In genomic region chr7:107746006-107746405, GRCh38 we compare ENCODE assay signal across 11 cellular contexts. TPM values are rescaled to one million over a fixed set of nuclear protein-coding genes. Genes with fewer than 3 reads are reported as not detected.
DNase-seq lines count a peak whose midpoint lies in the region; TF ChIP-seq lines count a peak whose summit lies in the region.
"Had no signal": no experiment of that assay in that cellular context is flagged by ENCODE, and none has a peak within 500 bp of the region (broad histone marks: within the 10 kb centered on the region; RNA-seq: fewer than 3 reads in every experiment).

No MANE protein-coding gene starts in this region.

- H3K9me3 ChIP-seq in MM.1S (replicated peaks; ENCODE audit: insufficient read depth, low read length) = no peaks in the 10 kb centered on the region

- peaks cover 71% of the 10 kb centered on the region for H3K79me2 ChIP-seq in MM.1S (ENCODE audit: low read length)

- no peak overlapping the region for H3K27ac ChIP-seq in MM.1S (ENCODE audit: low read length)

- H3K4me1 ChIP-seq in MM.1S (ENCODE audit: low read length) = peaks cover 23% of the 10 kb centered on the region

- H3K9ac ChIP-seq in MM.1S (ENCODE audit: low read length) = no peak overlapping the region

- no peak overlapping the region for H3K4me3 ChIP-seq in MM.1S (ENCODE audit: low read length)

- peaks cover 46% of the 10 kb centered on the region for H4K20me1 ChIP-seq in MM.1S (ENCODE audit: insufficient read depth, low read length)

- no peaks in the 10 kb centered on the region for H3K27me3 ChIP-seq in MM.1S (replicated peaks; ENCODE audit: insufficient read depth, low read length)

- TF ChIP-seq CTCF in MM.1S (IDR thresholded peaks at IDR 0.05; ENCODE audit: low read length) (no peak), chondrocyte (IDR thresholded peaks at IDR 0.05) (no peak), neural crest cell (conservative IDR thresholded peaks at IDR 0.05) (no peak)

- H3K27me3 Mint-ChIP-seq in chondrocyte (ENCODE audit: low read depth) (no peaks in the 10 kb centered on the region), neural crest cell (ENCODE audit: low read depth) (peaks cover 2% of the 10 kb centered on the region)

- H3F3A ChIP-seq in MM.1S (ENCODE audit: insufficient read depth, low read length) = peaks cover 19% of the 10 kb centered on the region

- peak overlapping the region; percentile 85 for H3K4me2 ChIP-seq in MM.1S (ENCODE audit: low read depth, low read length)

- no peaks in the 10 kb centered on the region for H3K9me2 ChIP-seq in MM.1S (replicated peaks; ENCODE audit: insufficient read depth, low read length)

- H3K9me3 Mint-ChIP-seq in chondrocyte (ENCODE audit: low read depth) (no peaks in the 10 kb centered on the region), neural crest cell (no peaks in the 10 kb centered on the region)

- no peak overlapping the region for H3K27ac Mint-ChIP-seq in chondrocyte (ENCODE audit: unreplicated experiment)
- H3K27ac Mint-ChIP-seq in neural crest cell (ENCODE audit: unreplicated experiment) = no peak overlapping the region

- H3K4me1 Mint-ChIP-seq in chondrocyte (ENCODE audit: low read depth) (peaks cover 41% of the 10 kb centered on the region), neural crest cell (peaks cover 28% of the 10 kb centered on the region)

- H3K36me3 Mint-ChIP-seq in chondrocyte (ENCODE audit: low read depth) (peaks cover 7% of the 10 kb centered on the region), neural crest cell (ENCODE audit: low read depth) (no peaks in the 10 kb centered on the region)

- H2AFZ ChIP-seq in MM.1S (ENCODE audit: low read length) = no peak overlapping the region

- DNase-seq in EH (ENCODE audit: low read depth) (peak; percentile 56), MM.1S (no peak), chondrocyte (ENCODE audit: low spot score) (no peak), neural crest cell (ENCODE audit: low read depth, low spot score) (no peak), cerebellar nuclear complex (lab: John Stamatoyannopoulos, UW) (no peak), H4 (ENCODE audit: low spot score) (no peak), MV-4-11 (lab: John Stamatoyannopoulos, UW) (no peak)
- DNase-seq: substantia nigra had no signal

- peaks cover 15% of the 10 kb centered on the region; the same call in 1 of the 2 replicates for H3K36me3 ChIP-seq in MM.1S (replicated peaks; ENCODE audit: insufficient read depth, low read length)

- H3K4me3 Mint-ChIP-seq in chondrocyte (ENCODE audit: unreplicated experiment) = peak overlapping the region; percentile 97
- peak overlapping the region; percentile 69 for H3K4me3 Mint-ChIP-seq in neural crest cell

RNA-seq across cellular contexts. Expression of gene CBLL1, which starts 2.1 kb away (rescaled TPM):
- total RNA-seq in chondrocyte (15.6 to 20.7 TPM (median 17.4 TPM) in 3 replicates), neural crest cell (30.8 and 35.2 TPM in 2 replicates)
- total RNA-seq in H4 (2014; rRNA removed; shearing (Covaris generic)) = 38.5 and 38.9 TPM in 2 replicates

RNA-seq across cellular contexts. Expression of gene SLC26A3, which starts 57.0 kb away (rescaled TPM):
- total RNA-seq in chondrocyte = not detected in 3 replicates
- total RNA-seq in neural crest cell = not detected in 2 replicates
- not detected in 2 replicates for total RNA-seq in H4 (2014; rRNA removed; shearing (Covaris generic))
- total RNA-seq: frontal cortex, LHCN-M2, lung microvascular endothelial cell had no signal
